9 cellular contexts compared by ENCODE assay signal in the genomic region with DNA sequence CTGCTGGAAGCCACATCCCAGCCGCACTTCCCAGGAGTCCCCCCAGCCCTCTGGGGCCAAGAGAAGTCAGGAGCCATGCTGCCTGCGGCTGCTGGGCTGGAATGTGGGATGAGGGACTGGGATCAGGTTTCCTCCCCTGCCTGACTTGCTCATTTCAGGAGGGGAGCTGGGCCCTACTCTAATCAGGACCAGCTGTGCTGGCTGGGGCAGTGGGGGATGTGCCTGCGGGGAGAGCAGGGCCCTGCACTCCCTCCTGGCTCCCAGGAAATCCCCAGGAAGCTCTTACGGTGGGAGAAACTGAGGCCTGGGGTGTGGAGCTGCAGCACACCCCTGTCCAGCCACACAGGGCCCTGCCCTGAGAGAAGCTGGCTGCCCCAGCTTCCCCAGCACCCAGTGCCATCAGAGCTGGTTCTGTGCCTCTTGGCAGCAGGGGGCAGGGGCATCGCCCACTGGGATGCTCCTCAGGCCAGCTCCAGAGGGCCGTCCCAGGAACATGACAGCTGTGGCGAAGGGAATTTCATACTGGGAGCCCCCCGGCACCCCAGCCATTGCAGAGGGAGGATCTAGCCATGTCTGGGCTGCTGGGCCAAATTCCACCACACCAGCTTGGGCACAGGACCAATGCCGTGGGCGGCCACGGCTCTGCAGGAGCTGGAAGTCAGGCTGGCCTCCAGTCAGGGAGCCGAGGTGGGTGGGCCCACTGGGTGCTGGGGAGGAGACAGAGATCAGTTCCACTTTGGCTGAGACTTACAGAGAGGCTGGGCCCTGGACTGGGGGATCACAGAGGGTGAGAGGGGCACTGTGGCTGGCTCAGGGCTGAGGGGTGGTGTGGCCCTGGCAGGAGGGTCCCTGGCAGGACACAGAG. TPM values are rescaled to one million over a fixed set of nuclear protein-coding genes. Genes with fewer than 3 reads are reported as not detected.
A peak's percentile ranks its signal among the peaks of the same experiment; 100 is the strongest.
DNase-seq lines count a peak whose midpoint lies in the region; ATAC-seq and TF ChIP-seq lines count a peak whose summit lies in the region.
"Had no signal": no experiment of that assay in that cellular context is flagged by ENCODE, and none has a peak within 500 bp of the region (broad histone marks: within the 10 kb centered on the region; RNA-seq: fewer than 3 reads in every experiment).

No MANE protein-coding gene starts in this region.

- peak; percentile 95 for DNase-seq in GM23248
- DNase-seq in heart left ventricle: peak in 4 of 5 donors; percentile 61 to 81 (median 70)
- DNase-seq in NCI-H1092 treated with DMSO at 0.1 percent for 48 hours (lab: John Stamatoyannopoulos, UW): no peak
- DNase-seq in GF-D8 (lab: John Stamatoyannopoulos, UW): no peak

- intact Hi-C loops in heart left ventricle (cut with DNase I): no loop called here

- H2AFZ ChIP-seq in GM23248: peak overlapping the region; percentile 23

- H3K4me2 ChIP-seq in GM23248 (ENCODE audit: unreplicated experiment): peak overlapping the region; percentile 71

- WGBS in GM23248 (ENCODE audit: low coverage in 1 of 2, low lambda C conversion rate in 2 of 2, missing lambda C conversion rate in 2 of 2), 2 experiments: 0 to 3% methylated on average over 8 to 12 of the region's 12 CpGs
- WGBS in heart left ventricle, 4 donors: 49 to 66% (median 61%) methylated on average over 7 to 12 of the region's 12 CpGs

- H3K27me3 ChIP-seq in GM23248 (replicated peaks; ENCODE audit: insufficient read depth) (no peaks in the 10 kb centered on the region), heart left ventricle (peaks cover 0 to 4% (median 0%) of the 10 kb centered on the region in 9 donors)

- H3K9me3 ChIP-seq in GM23248 (ENCODE audit: low read depth) (no peaks in the 10 kb centered on the region), heart left ventricle (no peaks in the 10 kb centered on the region)

- in situ Hi-C loops in GM23248 (cut with MboI): no loop called here

- 0 out of 2 replicates have a peak, but pooled peaks cover 4% of the 10 kb centered on the region for H3F3A ChIP-seq in GM23248 (ENCODE audit: insufficient read depth)

- no peak for TF ChIP-seq CTCF in heart left ventricle (IDR thresholded peaks at IDR 0.05)

- H3K9me2 ChIP-seq in GM23248 (ENCODE audit: insufficient read depth): no peaks in the 10 kb centered on the region

- no peaks in the 10 kb centered on the region for H3K36me3 ChIP-seq in GM23248 (ENCODE audit: low read depth)
- no peaks in the 10 kb centered on the region for H3K36me3 ChIP-seq in heart left ventricle

- peak overlapping the region; percentile 64 for H3K9ac ChIP-seq in GM23248

- H3K27ac ChIP-seq in GM23248 (peak overlapping the region; percentile 77), heart left ventricle (peak overlapping the region in 4 of 12 donors; percentile 6 to 50 (median 23)), skin epidermis (peak overlapping the region in 13 of 21 experiments; percentile 0 to 69 (median 33))

- peak overlapping the region; percentile 51 for H3K4me3 ChIP-seq in GM23248
- H3K4me3 ChIP-seq in heart left ventricle: no peak overlapping the region
- no peak overlapping the region for H3K4me3 ChIP-seq in skin epidermis

- ATAC-seq in SK-N-SH treated with all-trans-retinoic acid at 6 μM for 48 hours (peak; percentile 90), heart left ventricle (peak; percentile 19 to 77 (median 54)), GM18861 (IDR thresholded peaks at IDR 0.05; ENCODE audit: unreplicated experiment) (no peak), GM19397 (IDR thresholded peaks at IDR 0.05; ENCODE audit: unreplicated experiment) (no peak)

- H4K20me1 ChIP-seq in GM23248 (ENCODE audit: insufficient read depth): no peaks in the 10 kb centered on the region

- no peaks in the 10 kb centered on the region for H3K79me2 ChIP-seq in GM23248 (ENCODE audit: insufficient read depth)

- no peak for TF ChIP-seq POLR2A in heart left ventricle (IDR thresholded peaks at IDR 0.05)

- H3K4me1 ChIP-seq in GM23248 (ENCODE audit: insufficient read depth) (peaks cover 17% of the 10 kb centered on the region), heart left ventricle (peaks cover 0 to 14% (median 7%) of the 10 kb centered on the region in 12 donors)

TF ChIP-seq in SK-N-SH treated with all-trans-retinoic acid at 6 μM for 48 hours, 23 proteins besides CTCF, POLR2A, EP300 and RAD21:
- TF ChIP-seq ZNF565 (CRISPR knock-in tag; conservative IDR thresholded peaks at IDR 0.05; ENCODE audit: low read depth) (no peak), TCF4 (CRISPR knock-in tag; IDR thresholded peaks at IDR 0.05; ENCODE audit: borderline replicate concordance) (peak; percentile 85)
TF ChIP-seq in SK-N-SH treated with all-trans-retinoic acid at 6 μM for 48 hours: peak in this region for 1.

RNA-seq across cellular contexts. Expression of gene PRSS38, which starts 21.3 kb away (rescaled TPM):
- total RNA-seq in GM23248 (2014; rRNA removed; shearing (Covaris generic)): not detected in 2 replicates
- polyA plus RNA-seq in GM23248 (2016; fragmentation: Nextera tagmentation; extraction: Ambion mirVana) (not detected in 2 replicates), heart left ventricle (not detected)
- total RNA-seq in heart left ventricle: not detected
- total RNA-seq: urinary bladder had no signal
- polyA plus RNA-seq: urinary bladder had no signal

RNA-seq across cellular contexts. Expression of gene SNAP47, which starts 58.9 kb away (rescaled TPM):
- total RNA-seq in GM23248 (2014; rRNA removed; shearing (Covaris generic)): 30.5 and 40.1 TPM in 2 replicates
- polyA plus RNA-seq in GM23248 (2016; fragmentation: Nextera tagmentation; extraction: Ambion mirVana) (29.3 and 32.6 TPM in 2 replicates), heart left ventricle (10 to 100 TPM; 22.1 to 32.5 TPM)
- total RNA-seq in heart left ventricle: 100 to 1,000 TPM in 1 of 9 donors, 10 to 100 TPM in 8; 24.7 to 106 (median 37.9) TPM

RNA-seq across cellular contexts. Expression of gene JMJD4, which starts 59.1 kb away (rescaled TPM):
- total RNA-seq in GM23248 (2014; rRNA removed; shearing (Covaris generic)): 25.8 and 26.9 TPM in 2 replicates
- 16.1 and 17.3 TPM in 2 replicates for polyA plus RNA-seq in GM23248 (2016; fragmentation: Nextera tagmentation; extraction: Ambion mirVana)
- 10 to 100 TPM in 7 of 9 donors, 1 to 10 TPM in 2; 7.8 to 14.1 (median 11.5) TPM for total RNA-seq in heart left ventricle
- polyA plus RNA-seq in heart left ventricle: 10 to 100 TPM in 1 of 2 donors, 1 to 10 TPM in 1; 7.9 to 12.6 TPM

Comparison
In these comparisons a context has a peak if more than half of its experiments do, and no peak if none do; other contexts are left out.
1. DNase-seq: peak in GM23248 (single experiment) and heart left ventricle (4 of 5); none in NCI-H1092 treated with DMSO at 0.1 percent for 48 hours (single experiment) and GF-D8 (single experiment).
2. ATAC-seq: peak in SK-N-SH treated with all-trans-retinoic acid at 6 μM for 48 hours (single experiment) and heart left ventricle (4 of 4); none in GM18861 (single experiment) and GM19397 (single experiment).